In the genomic region with DNA sequence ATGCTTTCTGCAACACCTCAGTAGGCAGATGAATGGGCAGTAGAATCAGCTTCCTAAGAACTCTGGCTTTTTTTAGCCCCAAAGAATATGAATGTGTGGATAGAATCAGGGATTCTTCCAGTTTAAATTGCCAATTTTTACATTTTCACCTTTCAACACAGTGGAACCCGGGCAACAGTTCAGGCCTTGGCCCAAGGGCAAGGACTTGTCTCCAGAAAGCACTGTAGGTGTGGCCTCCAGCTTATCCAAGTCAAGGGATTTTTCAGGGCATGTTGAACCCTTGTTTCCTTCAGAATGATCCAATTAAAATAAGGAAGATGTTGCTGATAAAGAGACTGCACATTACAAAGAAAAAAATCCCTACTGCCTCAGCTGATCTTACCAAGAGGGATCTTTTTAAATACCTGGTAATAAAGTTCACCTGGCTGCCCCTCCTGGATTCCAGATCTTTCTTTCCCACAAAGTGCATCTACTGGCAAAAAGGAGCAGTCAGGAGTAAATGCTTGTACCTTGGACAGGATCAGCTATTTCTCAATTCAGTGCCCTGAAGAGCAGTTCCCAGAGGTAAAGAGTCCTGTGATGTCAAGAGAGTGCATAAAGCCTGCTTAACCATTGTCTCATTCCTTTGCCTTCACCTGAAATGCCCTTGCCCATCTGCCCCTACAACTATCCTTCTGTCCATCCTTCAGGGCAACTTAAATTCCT, we compare ENCODE assay signal across 19 cellular contexts.
DNase-seq lines count a peak whose midpoint lies in the region; TF ChIP-seq lines count a peak whose summit lies in the region.
"Had no signal": no experiment of that assay in that cellular context is flagged by ENCODE, and none has a peak within 500 bp of the region (broad histone marks: within the 10 kb centered on the region; RNA-seq: fewer than 3 reads in every experiment).

No MANE protein-coding gene starts in this region.

- H3K27me3 ChIP-seq in breast epithelium (no peaks in the 10 kb centered on the region), liver (ENCODE audit: control insufficient read depth in 4 of 4, insufficient read depth in 4 of 4, low read length in 3 of 4) (no peaks in the 10 kb centered on the region)
- H3K27me3 ChIP-seq: BLaER1 had no signal

- POLR2A ChIA-PET in MCF 10A (lab: Yijun Ruan, JAX): no interaction called here

- no peaks in the 10 kb centered on the region for H3K4me1 Mint-ChIP-seq in MCF 10A (ENCODE audit: insufficient read depth, unreplicated experiment)
- peaks cover 23% of the 10 kb centered on the region for H3K4me1 Mint-ChIP-seq in osteocyte (ENCODE audit: unreplicated experiment)
- no peaks in the 10 kb centered on the region for H3K4me1 Mint-ChIP-seq in endothelial cell (ENCODE audit: unreplicated experiment)
- no peaks in the 10 kb centered on the region for H3K4me1 Mint-ChIP-seq in nephron progenitor cell
- H3K4me1 Mint-ChIP-seq: CD14-positive monocyte had no signal

- H3K27me3 Mint-ChIP-seq in MCF 10A (ENCODE audit: insufficient read depth, unreplicated experiment): no peaks in the 10 kb centered on the region
- no peaks in the 10 kb centered on the region for H3K27me3 Mint-ChIP-seq in osteocyte (ENCODE audit: unreplicated experiment)
- peaks cover 2% of the 10 kb centered on the region for H3K27me3 Mint-ChIP-seq in endothelial cell (ENCODE audit: unreplicated experiment)
- H3K27me3 Mint-ChIP-seq in nephron progenitor cell (ENCODE audit: low read depth, poor library complexity): peaks cover 8% of the 10 kb centered on the region

- no TSS peak for BruUV-seq in MCF 10A (replicated peaks; lab: Mats Ljungman, UMichigan)

- H3K27ac Mint-ChIP-seq in MCF 10A (ENCODE audit: low read depth, unreplicated experiment) (no peak overlapping the region), osteocyte (ENCODE audit: unreplicated experiment) (peak overlapping the region; percentile 36), endothelial cell (ENCODE audit: unreplicated experiment) (no peak overlapping the region), nephron progenitor cell (no peak overlapping the region)
- H3K27ac Mint-ChIP-seq: CD8-positive, alpha-beta T cell had no signal

- peak overlapping the region in 1 of 2 donors; percentile 70 for H3K9ac ChIP-seq in liver (ENCODE audit: low read depth in 1 of 2, low read length in 2 of 2)
- H3K9ac ChIP-seq: BLaER1, GM23248 had no signal

- H3K4me3 Mint-ChIP-seq in MCF 10A (ENCODE audit: unreplicated experiment) (no peak overlapping the region), osteocyte (ENCODE audit: unreplicated experiment) (no peak overlapping the region), endothelial cell (ENCODE audit: unreplicated experiment) (no peak overlapping the region), nephron progenitor cell (no peak overlapping the region)
- H3K4me3 Mint-ChIP-seq: CD14-positive monocyte; CD8-positive, alpha-beta T cell had no signal

- intact Hi-C loops in breast epithelium (cut with DNase I; ENCODE audit: low total_unique reads): no loop called here
- intact Hi-C loops in MCF 10A (cut with micrococcal nuclease): no loop called here

- 34% methylated on average over 1 of the region's 1 CpG for WGBS in liver

- peak; percentile 40 to 45 for TF ChIP-seq RAD21 in liver (IDR thresholded peaks at IDR 0.05)

- no peak for DNase-seq in breast epithelium (ENCODE audit: low spot score in 2 of 2)
- no peak for DNase-seq in MCF 10A (ENCODE audit: unreplicated experiment)
- peak; percentile 32 for DNase-seq in fibroblast of the aortic adventitia (ENCODE audit: low read depth)
- DNase-seq in osteocyte (ENCODE audit: extremely low spot score, unreplicated experiment): no peak
- DNase-seq in endothelial cell (ENCODE audit: low spot score): no peak
- DNase-seq in activated CD4-positive, CD25-positive, alpha-beta regulatory T cell treated with anti-CD3 and anti-CD28 coated beads, Interleukin-2, amount 50 U/mL, for 72 hours: no peak
- DNase-seq in nephron progenitor cell: no peak
- DNase-seq: 8988T; Calu3; CD8-positive, alpha-beta T cell; DMS53; DND-41; EL; GM23248 had no signal

- H3K36me3 ChIP-seq in breast epithelium (no peaks in the 10 kb centered on the region), liver (ENCODE audit: control insufficient read depth in 4 of 4, insufficient read depth in 3 of 4, low read depth in 1 of 4, low read length in 3 of 4) (peaks cover 0 to 14% (median 7%) of the 10 kb centered on the region in 4 donors)
- H3K36me3 ChIP-seq: BLaER1, HAP-1 had no signal

- H3K9me3 Mint-ChIP-seq in MCF 10A (ENCODE audit: unreplicated experiment) (no peaks in the 10 kb centered on the region), osteocyte (ENCODE audit: unreplicated experiment) (no peaks in the 10 kb centered on the region), endothelial cell (ENCODE audit: unreplicated experiment) (no peaks in the 10 kb centered on the region), nephron progenitor cell (no peaks in the 10 kb centered on the region)
- H3K9me3 Mint-ChIP-seq: CD8-positive, alpha-beta T cell had no signal

- H3K36me3 Mint-ChIP-seq in MCF 10A (ENCODE audit: insufficient read depth, unreplicated experiment) (no peaks in the 10 kb centered on the region), osteocyte (ENCODE audit: unreplicated experiment) (peaks cover 23% of the 10 kb centered on the region), endothelial cell (ENCODE audit: low read depth, unreplicated experiment) (no peaks in the 10 kb centered on the region), nephron progenitor cell (ENCODE audit: low read depth) (no peaks in the 10 kb centered on the region)
- H3K36me3 Mint-ChIP-seq: CD14-positive monocyte; CD8-positive, alpha-beta T cell had no signal

- H3K4me3 ChIP-seq in breast epithelium: no peak overlapping the region
- H3K4me3 ChIP-seq in fibroblast of the aortic adventitia (ENCODE audit: low read depth, low read length): no peak overlapping the region
- no peak overlapping the region for H3K4me3 ChIP-seq in liver (ENCODE audit: low read depth in 1 of 3, low read length in 3 of 3)
- H3K4me3 ChIP-seq: BLaER1, GM12878, GM23248, HAP-1 had no signal

- H3K9me3 ChIP-seq in breast epithelium: no peaks in the 10 kb centered on the region
- no peaks in the 10 kb centered on the region for H3K9me3 ChIP-seq in liver (ENCODE audit: control insufficient read depth in 4 of 4, low read length in 3 of 4)
- H3K9me3 ChIP-seq: BLaER1, HAP-1 had no signal

- H3K27ac ChIP-seq in breast epithelium (peak overlapping the region; percentile 0 to 3), liver (ENCODE audit: low read depth in 1 of 2, low read length in 2 of 2) (peak overlapping the region; percentile 86 to 93)
- H3K27ac ChIP-seq: BLaER1, GM23248 had no signal

- TF ChIP-seq CTCF in breast epithelium (IDR thresholded peaks at IDR 0.05) (no peak), MCF 10A (IDR thresholded peaks at IDR 0.05; ENCODE audit: unreplicated experiment) (no peak), fibroblast of the aortic adventitia (IDR thresholded peaks at IDR 0.05; ENCODE audit: insufficient read depth, low read length) (no peak), liver (IDR thresholded peaks at IDR 0.05; ENCODE audit: low read depth, low read length, missing input control) (no peak), osteocyte (IDR thresholded peaks at IDR 0.05) (no peak), endothelial cell (IDR thresholded peaks at IDR 0.05; ENCODE audit: unreplicated experiment) (no peak), nephron progenitor cell (IDR thresholded peaks at IDR 0.05) (no peak)

- H3K4me1 ChIP-seq in breast epithelium: peaks cover 0 to 5% of the 10 kb centered on the region in 2 donors
- peaks cover 23 to 75% (median 47%) of the 10 kb centered on the region in 4 donors for H3K4me1 ChIP-seq in liver (ENCODE audit: control insufficient read depth in 4 of 4, insufficient read depth in 4 of 4, low read length in 3 of 4)
- H3K4me1 ChIP-seq: BLaER1 had no signal

- CTCF ChIA-PET in MCF 10A (lab: Yijun Ruan, JAX): no interaction called here

- no peak for TF ChIP-seq POLR2A in breast epithelium (IDR thresholded peaks at IDR 0.05)

TF ChIP-seq in liver, 16 proteins besides CTCF, POLR2A, EP300 and RAD21 (continues in another document):
- TF ChIP-seq ZBTB33 (IDR thresholded peaks at IDR 0.05) (peak; percentile 54), HNF4G (IDR thresholded peaks at IDR 0.05) (peak; percentile 83), TAF1 (conservative IDR thresholded peaks at IDR 0.05) (no peak), SP1 (IDR thresholded peaks at IDR 0.05) (peak; percentile 69)
